Comparison of ENCODE assay signal across 16 cellular contexts in genomic region chr9:109604036-109604600, GRCh38.
"Had no signal": no experiment of that assay in that cellular context is flagged by ENCODE, and none has a peak within 500 bp of the region (broad histone marks: within the 10 kb centered on the region; RNA-seq: fewer than 3 reads in every experiment).

No MANE protein-coding gene starts in this region.

- H3K9me3 ChIP-seq: vagina had no signal

- H3K4me3 ChIP-seq: cardiac muscle cell, hepatocyte, tibial nerve, vagina had no signal

- ATAC-seq: activated CD4-positive, CD25-positive, alpha-beta regulatory T cell treated with anti-CD3 and anti-CD28 coated beads, Interleukin-2, amount 50 U/mL, for 24 hours; activated T-helper 17 cell treated with anti-CD3 and anti-CD28 coated beads, Interleukin-2, amount 50 U/mL, for 72 hours; naive thymus-derived CD8-positive, alpha-beta T cell had no signal

- H3K9me3 Mint-ChIP-seq: activated T-helper 17 cell treated with anti-CD3 and anti-CD28 coated beads, Interleukin-2, amount 50 U/mL, for 72 hours; endodermal cell; T-helper 2 cell treated with Interferon-gamma antibody and Interleukin-4, amounts not matched to agents 5 μg/mL and 100 μg/mL, for 36 hours had no signal

- H3K4me3 Mint-ChIP-seq: activated T-helper 17 cell treated with anti-CD3 and anti-CD28 coated beads, Interleukin-2, amount 50 U/mL, for 72 hours; endodermal cell; naive thymus-derived CD8-positive, alpha-beta T cell; T-helper 2 cell treated with Interferon-gamma antibody and Interleukin-4, amounts not matched to agents 5 μg/mL and 100 μg/mL, for 36 hours had no signal

- H3K27me3 ChIP-seq: cardiac muscle cell, hepatocyte, tibial nerve, vagina had no signal

- H3K36me3 ChIP-seq: cardiac muscle cell, tibial nerve, vagina had no signal

- H3K27ac ChIP-seq: cardiac muscle cell, hepatocyte, tibial nerve, vagina had no signal

- H3K4me1 ChIP-seq: tibial nerve, vagina had no signal

- H3K4me1 Mint-ChIP-seq: activated T-helper 17 cell treated with anti-CD3 and anti-CD28 coated beads, Interleukin-2, amount 50 U/mL, for 72 hours; endodermal cell; naive thymus-derived CD8-positive, alpha-beta T cell had no signal

- H3K27ac Mint-ChIP-seq: activated T-helper 17 cell treated with anti-CD3 and anti-CD28 coated beads, Interleukin-2, amount 50 U/mL, for 72 hours; endodermal cell; T-helper 2 cell treated with Interferon-gamma antibody and Interleukin-4, amounts not matched to agents 5 μg/mL and 100 μg/mL, for 36 hours had no signal

- DNase-seq: activated naive CD4-positive, alpha-beta T cell treated with Interleukin-2 at 50 U/mL for 16 hours; activated T-cell treated with anti-CD3 and anti-CD28 coated beads for 4 hours; endodermal cell; mesenchymal stem cell; naive thymus-derived CD8-positive, alpha-beta T cell; posterior cingulate gyrus; stimulated activated CD4-positive, alpha-beta T cell treated with anti-CD3 and anti-CD28 coated beads, Interleukin-2, amount 100 ng/mL, for 48 hours; stimulated activated naive CD4-positive, alpha-beta T cell treated with Interleukin-2 at 50 U/mL for 16 hours; SW 1271 had no signal

- H3K36me3 Mint-ChIP-seq: naive thymus-derived CD8-positive, alpha-beta T cell had no signal
